Comparison of ENCODE assay signal across 8 cellular contexts in genomic region chrX:1390621-1391369, GRCh38. TPM values are rescaled to one million over a fixed set of nuclear protein-coding genes. Genes with fewer than 3 reads are reported as not detected.
DNase-seq lines count a peak whose midpoint lies in the region; ATAC-seq lines count a peak whose summit lies in the region.

No MANE protein-coding gene starts in this region.

- peak overlapping the region; percentile 97 for H3K27ac Mint-ChIP-seq in activated naive CD4-positive, alpha-beta T cell treated with anti-CD3 and anti-CD28 coated beads, Interleukin-2, amount 10 ng/mL, durations not matched to agents 7 days and 5 days

- peaks cover 61% of the 10 kb centered on the region for H3K4me1 Mint-ChIP-seq in activated naive CD4-positive, alpha-beta T cell treated with anti-CD3 and anti-CD28 coated beads, Interleukin-2, amount 10 ng/mL, durations not matched to agents 7 days and 5 days

- H3K4me3 Mint-ChIP-seq in activated naive CD4-positive, alpha-beta T cell treated with anti-CD3 and anti-CD28 coated beads, Interleukin-2, amount 10 ng/mL, durations not matched to agents 7 days and 5 days: peak overlapping the region; percentile 90

- 59 to 65% methylated on average over 25 to 28 of the region's 30 CpGs for WGBS in mesodermal cell (ENCODE audit: insufficient coverage in 2 of 2), 2 experiments

- H3K4me1 ChIP-seq in mesodermal cell (ENCODE audit: control insufficient read depth, insufficient read depth, low read length, poor library complexity, severe bottlenecking): peaks cover 36% of the 10 kb centered on the region

- peak; percentile 21 for DNase-seq in activated naive CD4-positive, alpha-beta T cell treated with anti-CD3 and anti-CD28 coated beads, Interleukin-2, amount 10 ng/mL, durations not matched to agents 7 days and 5 days
- DNase-seq in activated naive CD4-positive, alpha-beta T cell (lab: John Stamatoyannopoulos, UW): no peak
- no peak for DNase-seq in caudate nucleus (lab: John Stamatoyannopoulos, UW)
- DNase-seq in ureter (ENCODE audit: low spot score): peak; percentile 43
- no peak for DNase-seq in occipital lobe (lab: John Stamatoyannopoulos, UW)

- H3K36me3 ChIP-seq in mesodermal cell (ENCODE audit: control insufficient read depth, insufficient read depth, low read length): peaks cover 66% of the 10 kb centered on the region

- no peaks in the 10 kb centered on the region for H3K27me3 Mint-ChIP-seq in activated naive CD4-positive, alpha-beta T cell treated with anti-CD3 and anti-CD28 coated beads, Interleukin-2, amount 10 ng/mL, durations not matched to agents 7 days and 5 days

- peak overlapping the region; percentile 72 for H3K27ac ChIP-seq in caudate nucleus (ENCODE audit: low read depth, low read length)
- H3K27ac ChIP-seq in mesodermal cell (ENCODE audit: low read depth, low read length, severe bottlenecking): peak overlapping the region; percentile 99

- H3K9me3 Mint-ChIP-seq in activated naive CD4-positive, alpha-beta T cell treated with anti-CD3 and anti-CD28 coated beads, Interleukin-2, amount 10 ng/mL, durations not matched to agents 7 days and 5 days: no peaks in the 10 kb centered on the region

- ATAC-seq in HG02938 (IDR thresholded peaks at IDR 0.05; ENCODE audit: unreplicated experiment) (no peak), HG02678 (IDR thresholded peaks at IDR 0.05; ENCODE audit: unreplicated experiment) (no peak)

- H3K4me3 ChIP-seq in mesodermal cell (ENCODE audit: extremely low read depth, insufficient read depth, low read length, poor library complexity, severe bottlenecking): peak overlapping the region; percentile 99

- H3K9me3 ChIP-seq in mesodermal cell (ENCODE audit: control insufficient read depth, low read length): no peaks in the 10 kb centered on the region

- H3K36me3 Mint-ChIP-seq in activated naive CD4-positive, alpha-beta T cell treated with anti-CD3 and anti-CD28 coated beads, Interleukin-2, amount 10 ng/mL, durations not matched to agents 7 days and 5 days: peaks cover 51% of the 10 kb centered on the region

- CTCF ChIA-PET in activated naive CD4-positive, alpha-beta T cell treated with anti-CD3 and anti-CD28 coated beads, Interleukin-2, amount 10 ng/mL, durations not matched to agents 7 days and 5 days (lab: Charles Lee): no interaction called here

RNA-seq across cellular contexts. Expression of gene SLC25A6, which starts 1.1 kb away (rescaled TPM):
- 448 TPM for polyA plus RNA-seq in mesodermal cell (2013, experiment 1 of 2)
- polyA plus RNA-seq in mesodermal cell (2013, experiment 2 of 2): 385 TPM
- 391 TPM for total RNA-seq in ureter
- total RNA-seq in occipital lobe: 126 TPM

RNA-seq across cellular contexts. Expression of gene IL3RA, which starts 54.2 kb away (rescaled TPM):
- 3.2 TPM for polyA plus RNA-seq in mesodermal cell (2013, experiment 1 of 2)
- polyA plus RNA-seq in mesodermal cell (2013, experiment 2 of 2): 1.7 TPM
- total RNA-seq in ureter (7.4 TPM), occipital lobe (0.94 TPM)

Comparison
In these comparisons a context has a peak if more than half of its experiments do, and no peak if none do; other contexts are left out.
1. DNase-seq: peak in activated naive CD4-positive, alpha-beta T cell treated with anti-CD3 and anti-CD28 coated beads, Interleukin-2, amount 10 ng/mL, durations not matched to agents 7 days and 5 days (single experiment) and ureter (single experiment); none in activated naive CD4-positive, alpha-beta T cell (0 of 4), caudate nucleus (0 of 61) and occipital lobe (single experiment).